29 cellular contexts compared by ENCODE assay signal in the genomic region with DNA sequence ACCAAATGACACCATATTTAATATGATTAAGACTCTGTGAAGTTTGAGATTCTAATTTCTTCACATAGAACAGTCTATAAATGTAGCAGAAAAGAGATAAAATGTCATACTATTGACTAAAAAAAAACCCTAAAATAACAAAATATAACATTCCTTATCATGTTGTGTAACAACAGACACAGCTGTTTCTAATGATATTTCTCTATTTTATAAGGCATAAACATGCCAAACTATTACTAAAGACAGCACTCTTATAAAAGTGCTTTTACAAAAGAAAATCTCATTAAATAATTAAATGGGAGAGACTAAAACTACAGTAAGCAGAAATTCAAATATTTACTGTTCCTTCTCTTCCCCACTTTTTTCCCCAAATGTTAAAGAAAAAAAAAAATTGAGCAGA. TPM values are rescaled to one million over a fixed set of nuclear protein-coding genes. Genes with fewer than 3 reads are reported as not detected.
"Had no signal": no experiment of that assay in that cellular context is flagged by ENCODE, and none has a peak within 500 bp of the region (broad histone marks: within the 10 kb centered on the region; RNA-seq: fewer than 3 reads in every experiment).

No MANE protein-coding gene starts in this region.

- H3K4me3 Mint-ChIP-seq: activated CD4-positive, alpha-beta T cell treated with anti-CD3 and anti-CD28 coated beads, Interleukin-2, amount 10 ng/mL, durations not matched to agents 24 days and 14 days; activated CD8-positive, alpha-beta T cell treated with anti-CD3 and anti-CD28 coated beads for 36 hours; activated naive CD8-positive, alpha-beta T cell treated with anti-CD3 and anti-CD28 coated beads for 36 hours; activated T-cell treated with anti-CD3 and anti-CD28 coated beads, Interleukin-2, amount 50 U/mL, for 72 hours; activated T-helper 17 cell treated with anti-CD3 and anti-CD28 coated beads, Interleukin-2, amount 50 U/mL, for 72 hours had no signal

- H3K4me1 Mint-ChIP-seq: activated CD4-positive, alpha-beta T cell treated with anti-CD3 and anti-CD28 coated beads, Interleukin-2, amount 10 ng/mL, durations not matched to agents 24 days and 14 days; activated naive CD8-positive, alpha-beta T cell treated with anti-CD3 and anti-CD28 coated beads for 36 hours; activated T-helper 17 cell treated with anti-CD3 and anti-CD28 coated beads, Interleukin-2, amount 50 U/mL, for 72 hours had no signal

- DNase-seq: activated CD4-positive, alpha-beta T cell treated with anti-CD3 and anti-CD28 coated beads, Interleukin-2, amount 10 ng/mL, durations not matched to agents 24 days and 14 days; activated CD4-positive, alpha-beta T cell treated with anti-CD3 and anti-CD28 coated beads, Interleukin-2, amount 50 U/mL, for 4 hours; activated CD4-positive, CD25-positive, alpha-beta regulatory T cell; activated CD8-positive, alpha-beta T cell treated with anti-CD3 and anti-CD28 coated beads for 36 hours; activated effector memory CD4-positive, alpha-beta T cell treated with anti-CD3 and anti-CD28 coated beads, Interleukin-2, amount 50 U/mL, for 16 hours; activated naive CD4-positive, alpha-beta T cell; activated naive CD4-positive, alpha-beta T cell treated with anti-CD3 and anti-CD28 coated beads, Interleukin-2, amount 50 U/mL, for 16 hours; activated naive CD8-positive, alpha-beta T cell treated with anti-CD3 and anti-CD28 coated beads for 36 hours; activated T-cell treated with anti-CD3 and anti-CD28 coated beads, Interleukin-2, amount 50 U/mL, for 1 hour; activated T-cell treated with anti-CD3 and anti-CD28 coated beads, Interleukin-2, amount 50 U/mL, for 72 hours; amygdala; body of pancreas; NCI-H1092 treated with DMSO at 0.1 percent for 48 hours; NCI-H1417; NCI-H146; NCI-H187; NCI-H2029 treated with DMSO at 0.1 percent for 48 hours; NCI-H2107; NCI-H2171; NCI-H446 treated with DMSO at 0.1 percent for 48 hours; NCI-H524 treated with DMSO at 0.1 percent for 48 hours; SHP77; SJCRH30; T1000; WERI-Rb-1 had no signal

- H3K36me3 Mint-ChIP-seq: activated naive CD8-positive, alpha-beta T cell treated with anti-CD3 and anti-CD28 coated beads for 36 hours had no signal

- H3K27me3 Mint-ChIP-seq: activated CD4-positive, alpha-beta T cell treated with anti-CD3 and anti-CD28 coated beads, Interleukin-2, amount 10 ng/mL, durations not matched to agents 24 days and 14 days; activated CD8-positive, alpha-beta T cell treated with anti-CD3 and anti-CD28 coated beads for 36 hours; activated naive CD8-positive, alpha-beta T cell treated with anti-CD3 and anti-CD28 coated beads for 36 hours; activated T-helper 17 cell treated with anti-CD3 and anti-CD28 coated beads, Interleukin-2, amount 50 U/mL, for 72 hours had no signal

- ATAC-seq: activated CD8-positive, alpha-beta T cell treated with anti-CD3 and anti-CD28 coated beads for 36 hours; activated T-cell treated with anti-CD3 and anti-CD28 coated beads, Interleukin-2, amount 50 U/mL, for 72 hours; activated T-helper 17 cell treated with anti-CD3 and anti-CD28 coated beads, Interleukin-2, amount 50 U/mL, for 72 hours; body of pancreas; Panc1 had no signal

- H3K27ac Mint-ChIP-seq: activated CD4-positive, alpha-beta T cell treated with anti-CD3 and anti-CD28 coated beads, Interleukin-2, amount 10 ng/mL, durations not matched to agents 24 days and 14 days; activated CD8-positive, alpha-beta T cell treated with anti-CD3 and anti-CD28 coated beads for 36 hours; activated naive CD8-positive, alpha-beta T cell treated with anti-CD3 and anti-CD28 coated beads for 36 hours; activated T-cell treated with anti-CD3 and anti-CD28 coated beads, Interleukin-2, amount 50 U/mL, for 72 hours; activated T-helper 17 cell treated with anti-CD3 and anti-CD28 coated beads, Interleukin-2, amount 50 U/mL, for 72 hours had no signal

RNA-seq across cellular contexts. Expression of a gene that starts 49.4 kb away (rescaled TPM):
- total RNA-seq: activated CD8-positive, alpha-beta T cell treated with anti-CD3 and anti-CD28 coated beads for 36 hours; M059J; RPMI7951 had no signal
